In the genomic region with DNA sequence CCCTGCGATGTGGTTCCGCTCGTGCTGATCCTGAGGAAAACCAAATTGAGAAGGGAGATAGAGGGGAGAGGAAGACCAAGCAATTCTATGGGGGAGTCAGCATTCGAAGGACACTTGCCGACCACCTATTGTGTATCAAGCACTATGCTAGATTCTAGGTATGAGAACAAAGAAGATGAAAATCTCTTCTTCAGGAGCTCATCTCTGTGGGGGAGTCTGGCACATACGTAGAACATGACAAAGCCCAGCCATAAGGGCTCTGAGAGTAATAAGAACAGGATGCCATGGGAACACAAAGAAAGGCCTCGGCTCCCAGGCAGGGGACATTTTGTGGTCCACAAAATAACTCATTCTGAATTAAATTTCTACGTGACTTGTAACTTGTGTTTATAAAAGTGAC, we compare ENCODE assay signal across 24 cellular contexts.
"Had no signal": no experiment of that assay in that cellular context is flagged by ENCODE, and none has a peak within 500 bp of the region (broad histone marks: within the 10 kb centered on the region; RNA-seq: fewer than 3 reads in every experiment).

No MANE protein-coding gene starts in this region.

- H3K4me3 ChIP-seq: dorsolateral prefrontal cortex, esophagus squamous epithelium, left lung, lung, smooth muscle cell, suprapubic skin, thyroid gland, upper lobe of left lung, uterus had no signal

- H3K9me3 Mint-ChIP-seq: central memory CD8-positive, alpha-beta T cell; naive thymus-derived CD4-positive, alpha-beta T cell had no signal

- H3K27ac ChIP-seq: dorsolateral prefrontal cortex, epithelial cell of prostate, esophagus squamous epithelium, left lung, neutrophil, suprapubic skin, thyroid gland, upper lobe of left lung, uterus had no signal

- ATAC-seq: left lung; naive thymus-derived CD4-positive, alpha-beta T cell had no signal

- H3K4me1 ChIP-seq: uterus had no signal

- H3K4me1 Mint-ChIP-seq: central memory CD8-positive, alpha-beta T cell; naive thymus-derived CD4-positive, alpha-beta T cell had no signal

- H3K36me3 ChIP-seq: uterus had no signal

- H3K4me3 Mint-ChIP-seq: central memory CD8-positive, alpha-beta T cell; naive thymus-derived CD4-positive, alpha-beta T cell had no signal

- DNase-seq: cortex of kidney; effector CD8-positive, alpha-beta T cell; esophagus squamous epithelium; foreskin fibroblast; head of caudate nucleus; hypothalamus; islet precursor cell; left lung; mesenchymal stem cell; naive thymus-derived CD4-positive, alpha-beta T cell; posterior cingulate gyrus; right cardiac atrium; stimulated activated CD4-positive, alpha-beta T cell treated with anti-CD3 and anti-CD28 coated beads, Interleukin-2, amount 100 ng/mL, for 48 hours; stimulated activated naive CD4-positive, alpha-beta T cell treated with Interleukin-2 at 50 U/mL for 16 hours; thyroid gland; upper lobe of left lung; uterus had no signal

- H3K4me2 ChIP-seq: smooth muscle cell had no signal

- H3K27ac Mint-ChIP-seq: naive thymus-derived CD4-positive, alpha-beta T cell had no signal

- H3K9me3 ChIP-seq: esophagus squamous epithelium, left lung, neutrophil, suprapubic skin, thyroid gland, upper lobe of left lung, uterus had no signal

- H3K27me3 ChIP-seq: dorsolateral prefrontal cortex, esophagus squamous epithelium, left lung, suprapubic skin, thyroid gland, upper lobe of left lung, uterus had no signal

- H3K36me3 Mint-ChIP-seq: naive thymus-derived CD4-positive, alpha-beta T cell had no signal
